16 cellular contexts compared by ENCODE assay signal in genomic region chr14:66099451-66099850, GRCh38.
"Had no signal": no experiment of that assay in that cellular context is flagged by ENCODE, and none has a peak within 500 bp of the region (broad histone marks: within the 10 kb centered on the region; RNA-seq: fewer than 3 reads in every experiment).

No MANE protein-coding gene starts in this region.

- H3K27ac ChIP-seq: cardiac muscle cell, coronary artery, neutrophil, parathyroid adenoma, thoracic aorta had no signal

- H3K4me3 ChIP-seq: cardiac muscle cell, coronary artery, thoracic aorta had no signal

- H3K9me3 ChIP-seq: neutrophil, thoracic aorta had no signal

- H3K9me3 Mint-ChIP-seq: activated B cell treated with CpG ODN at 0.5 μM for 24 hours; activated CD8-positive, alpha-beta T cell treated with anti-CD3 and anti-CD28 coated beads for 36 hours; activated naive CD4-positive, alpha-beta T cell treated with anti-CD3 and anti-CD28 coated beads, Interleukin-2, amount 50 U/mL, for 24 hours; activated T-cell treated with anti-CD3 and anti-CD28 coated beads, Interleukin-2, amount 50 U/mL, for 4 hours; naive thymus-derived CD8-positive, alpha-beta T cell had no signal

- H3K36me3 ChIP-seq: cardiac muscle cell, neutrophil, thoracic aorta had no signal

- H3K27me3 ChIP-seq: cardiac muscle cell, neutrophil had no signal

- H3K4me1 ChIP-seq: parathyroid adenoma had no signal

- ATAC-seq: activated T-cell treated with anti-CD3 and anti-CD28 coated beads, Interleukin-2, amount 50 U/mL, for 4 hours; left ventricle myocardium superior; naive thymus-derived CD8-positive, alpha-beta T cell had no signal

- DNase-seq: activated B cell treated with CpG ODN at 0.5 μM for 24 hours; activated effector memory CD4-positive, alpha-beta T cell treated with Interleukin-2 at 50 U/mL for 16 hours; activated T-cell treated with anti-CD3 and anti-CD28 coated beads, Interleukin-2, amount 50 U/mL, for 4 hours; foreskin fibroblast; hippocampal formation; kidney glomerular epithelial cell; left ventricle myocardium superior; mesenchymal stem cell; naive thymus-derived CD8-positive, alpha-beta T cell had no signal

- H3K36me3 Mint-ChIP-seq: activated naive CD4-positive, alpha-beta T cell treated with anti-CD3 and anti-CD28 coated beads, Interleukin-2, amount 50 U/mL, for 24 hours; naive thymus-derived CD8-positive, alpha-beta T cell had no signal

- H3K27ac Mint-ChIP-seq: activated B cell treated with CpG ODN at 0.5 μM for 24 hours; activated CD8-positive, alpha-beta T cell treated with anti-CD3 and anti-CD28 coated beads for 36 hours; activated naive CD4-positive, alpha-beta T cell treated with anti-CD3 and anti-CD28 coated beads, Interleukin-2, amount 50 U/mL, for 24 hours; naive thymus-derived CD8-positive, alpha-beta T cell had no signal
